In genomic region chr9:72856985-72857631, GRCh38 we compare ENCODE assay signal across 9 cellular contexts.
DNase-seq lines count a peak whose midpoint lies in the region; ATAC-seq and TF ChIP-seq lines count a peak whose summit lies in the region.
"Had no signal": no experiment of that assay in that cellular context is flagged by ENCODE, and none has a peak within 500 bp of the region (broad histone marks: within the 10 kb centered on the region; RNA-seq: fewer than 3 reads in every experiment).

No MANE protein-coding gene starts in this region.

- peaks cover 2 to 7% of the 10 kb centered on the region in 2 donors for H3K4me1 ChIP-seq in lung (ENCODE audit: control insufficient read depth in 2 of 2, insufficient read depth in 2 of 2, low read length in 2 of 2)

- ATAC-seq in GM19023 (IDR thresholded peaks at IDR 0.05; ENCODE audit: unreplicated experiment) (peak; percentile 63), lung (ENCODE audit: insufficient read depth, low FRiP score) (no peak), HG03097 (IDR thresholded peaks at IDR 0.05; ENCODE audit: low FRiP score, unreplicated experiment) (no peak)

- 40 to 48% methylated on average over 6 of the region's 6 CpGs for WGBS in lung, 2 donors

- no peaks in the 10 kb centered on the region for H3K9me3 ChIP-seq in lung (ENCODE audit: control insufficient read depth in 2 of 2, insufficient read depth in 1 of 2, low read length in 1 of 2)
- H3K9me3 ChIP-seq: SJSA1 had no signal

- H3K27me3 ChIP-seq in lung (ENCODE audit: control insufficient read depth, insufficient read depth) = no peaks in the 10 kb centered on the region
- H3K27me3 ChIP-seq: SJSA1 had no signal

- in situ Hi-C loops in Caki2 (cut with HindIII; ENCODE audit: low pct_unique_long_range_greater_than_20kb, low sequenced_read_pairs) = loop anchor here (25.0 kb wide), 1 partner anchor 105 kb away; the partner anchor contains the start of gene ALDH1A1

- H3K27ac ChIP-seq in coronary artery (peak overlapping the region in 1 of 2 donors; percentile 16), lung (ENCODE audit: low read depth in 1 of 2, low read length in 1 of 2) (no peak overlapping the region)

- H3K36me3 ChIP-seq in lung (ENCODE audit: control insufficient read depth in 2 of 2, insufficient read depth in 2 of 2, low read length in 2 of 2) = no peaks in the 10 kb centered on the region
- H3K36me3 ChIP-seq: SJSA1 had no signal

- H3K4me3 ChIP-seq in coronary artery (no peak overlapping the region), lung (no peak overlapping the region)
- H3K4me3 ChIP-seq: SJSA1 had no signal

- DNase-seq in Caki2 (ENCODE audit: low read depth) (peak; percentile 69), NCI-H69 (lab: John Stamatoyannopoulos, UW) (peak; percentile 87), coronary artery (ENCODE audit: low spot score) (no peak), lung (ENCODE audit: low spot score) (no peak), NOMO-1 treated with DMSO at 0.1 percent for 48 hours (lab: John Stamatoyannopoulos, UW; ENCODE audit: unreplicated experiment) (no peak), ecto neural progenitor cell (ENCODE audit: low spot score) (no peak)

- TF ChIP-seq CTCF in coronary artery (IDR thresholded peaks at IDR 0.05) (peak; percentile 51), lung (IDR thresholded peaks at IDR 0.05; ENCODE audit: control extremely low read depth, extremely low read depth) (peak; percentile 46)

Comparison
In these comparisons a context has a peak if more than half of its experiments do, and no peak if none do; other contexts are left out.
1. DNase-seq: peak in Caki2 (single experiment) and NCI-H69 (single experiment); none in coronary artery (single experiment), lung (single experiment), NOMO-1 treated with DMSO at 0.1 percent for 48 hours (single experiment) and ecto neural progenitor cell (single experiment).